Comparison of ENCODE assay signal across 7 cellular contexts in the genomic region with DNA sequence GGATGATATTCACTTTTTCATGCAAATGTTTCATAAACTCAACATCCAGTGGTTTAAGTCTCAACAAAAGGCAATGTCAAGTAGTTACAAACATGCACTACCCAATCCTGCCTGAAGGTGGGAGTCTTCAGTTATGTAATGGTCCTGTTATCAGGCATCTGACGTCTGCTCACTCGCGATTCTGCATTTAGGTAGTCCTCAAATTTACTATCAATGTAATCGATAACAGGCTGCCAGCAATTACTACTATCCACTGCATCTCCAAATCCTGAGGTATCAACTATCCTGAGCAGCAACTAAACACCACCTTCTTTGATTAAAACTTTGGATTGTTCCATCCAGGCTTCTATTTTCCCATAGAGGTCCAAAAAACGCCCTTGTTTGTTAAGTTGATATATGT. TPM values are rescaled to one million over a fixed set of nuclear protein-coding genes. Genes with fewer than 3 reads are reported as not detected.
DNase-seq lines count a peak whose midpoint lies in the region; ATAC-seq and TF ChIP-seq lines count a peak whose summit lies in the region.

No MANE protein-coding gene starts in this region.

- no peaks in the 10 kb centered on the region for H3K9me3 ChIP-seq in Loucy (ENCODE audit: insufficient read depth, low read depth, low read length)
- no peaks in the 10 kb centered on the region for H3K9me3 ChIP-seq in T-helper 17 cell (ENCODE audit: control insufficient read depth, low read length, poor library complexity, severe bottlenecking)

- TF ChIP-seq CTCF in Loucy (conservative IDR thresholded peaks at IDR 0.05; ENCODE audit: low read length): peak; percentile 73

- H3K9me2 ChIP-seq in Loucy (replicated peaks; ENCODE audit: low read depth, low read length): no peaks in the 10 kb centered on the region

- peaks cover 6% of the 10 kb centered on the region for H3K4me1 Mint-ChIP-seq in T-helper 17 cell

- peaks cover 9% of the 10 kb centered on the region for H3K27me3 Mint-ChIP-seq in T-helper 17 cell

- no peak overlapping the region for H3K9ac ChIP-seq in Loucy (ENCODE audit: low read depth, low read length, poor library complexity, severe bottlenecking)

- no peaks in the 10 kb centered on the region for H4K20me1 ChIP-seq in Loucy (ENCODE audit: insufficient read depth, low read length, poor library complexity, severe bottlenecking)

- no peak overlapping the region for H3K4me3 ChIP-seq in Loucy (ENCODE audit: low read length, poor library complexity, severe bottlenecking)

- H3K4me2 ChIP-seq in Loucy (ENCODE audit: low read depth, low read length, poor library complexity, severe bottlenecking): no peak overlapping the region

- no peaks in the 10 kb centered on the region for H3K27me3 ChIP-seq in Loucy (ENCODE audit: insufficient read depth, low read length, poor library complexity, severe bottlenecking)

- no peaks in the 10 kb centered on the region for H3K4me1 ChIP-seq in Loucy (ENCODE audit: insufficient read depth, low read length, poor library complexity, severe bottlenecking)

- ATAC-seq in T-helper 17 cell: peak; percentile 54

- H2AFZ ChIP-seq in Loucy (ENCODE audit: low read length): 0 out of 2 replicates have a peak overlapping the region, but pooled peaks have one; percentile 64

- peak overlapping the region; percentile 79 for H3K27ac Mint-ChIP-seq in T-helper 17 cell

- H3K36me3 ChIP-seq in Loucy (ENCODE audit: insufficient read depth, low read length): no peaks in the 10 kb centered on the region

- H3K4me3 Mint-ChIP-seq in T-helper 17 cell: no peak overlapping the region

- H3K79me2 ChIP-seq in Loucy (ENCODE audit: insufficient read depth, low read length): no peaks in the 10 kb centered on the region

- H3K36me3 Mint-ChIP-seq in T-helper 17 cell (ENCODE audit: low read depth): no peaks in the 10 kb centered on the region

- peak; percentile 67 for DNase-seq in GM03348 (ENCODE audit: low spot score)
- DNase-seq in T-helper 17 cell: peak in 1 of 3 donors; percentile 32
- DNase-seq in cerebellum (ENCODE audit: low spot score): peak; percentile 27
- DNase-seq in lung microvascular endothelial cell (ENCODE audit: low read depth in 2 of 2): peak; percentile 71 to 74
- DNase-seq in stimulated activated CD8-positive, alpha-beta memory T cell treated with anti-CD3 and anti-CD28 coated beads, Interleukin-7, amount 100 ng/mL, for 24 hours (ENCODE audit: low read depth): peak; percentile 11
- no peak for DNase-seq in occipital lobe (lab: John Stamatoyannopoulos, UW)

- no peaks in the 10 kb centered on the region for H3F3A ChIP-seq in Loucy (ENCODE audit: low read depth)

RNA-seq across cellular contexts. Expression of a gene that starts 51.2 kb away (rescaled TPM):
- total RNA-seq in T-helper 17 cell (under 1 TPM; 0.34 to 0.57 TPM), cerebellum (0.27 TPM), lung microvascular endothelial cell (0.40 and 0.44 TPM in 2 replicates), occipital lobe (0.16 TPM)
